20 cellular contexts compared by ENCODE assay signal in genomic region chr5:75522542-75522941, GRCh38.
"Had no signal": no experiment of that assay in that cellular context is flagged by ENCODE, and none has a peak within 500 bp of the region (broad histone marks: within the 10 kb centered on the region; RNA-seq: fewer than 3 reads in every experiment).

No MANE protein-coding gene starts in this region.

- FAIRE-seq: urothelium cell line had no signal

- H3K4me1 ChIP-seq: colonic mucosa had no signal

- H3K27ac ChIP-seq: body of pancreas, colonic mucosa, tibial nerve had no signal

- H3K4me3 ChIP-seq: body of pancreas, colonic mucosa, mucosa of descending colon, tibial nerve had no signal

- H3K9me3 ChIP-seq: body of pancreas, colonic mucosa had no signal

- DNase-seq: activated CD4-positive, alpha-beta memory T cell treated with anti-CD3 and anti-CD28 coated beads, Interleukin-2, amount 10 ng/mL, durations not matched to agents 7 days and 5 days; activated CD4-positive, alpha-beta T cell treated with anti-CD3 and anti-CD28 coated beads for 4 hours; activated effector memory CD4-positive, alpha-beta T cell treated with Interleukin-2 at 50 U/mL for 16 hours; activated naive CD4-positive, alpha-beta T cell treated with anti-CD3 and anti-CD28 coated beads, Interleukin-2, amount 10 ng/mL, durations not matched to agents 7 days and 5 days; activated T-cell treated with anti-CD3 and anti-CD28 coated beads, Interleukin-2, amount 50 U/mL, for 4 hours; amniotic stem cell; body of pancreas; central memory CD4-positive, alpha-beta T cell; colonic mucosa; endodermal cell; erythroblast; mucosa of descending colon; naive B cell; stimulated activated CD4-positive, alpha-beta T cell treated with anti-CD3 and anti-CD28 coated beads, Interleukin-12 subunit alpha, Interleukin-12 subunit beta, amount 100 ng/mL, for 4 hours; stimulated activated CD4-positive, alpha-beta T cell treated with anti-CD3 and anti-CD28 coated beads, Interleukin-1b, Interleukin-23, amount 100 ng/mL, for 48 hours; stimulated activated CD8-positive, alpha-beta memory T cell treated with anti-CD3 and anti-CD28 coated beads, Interleukin-4, amount 100 ng/mL, for 48 hours; stimulated activated naive CD4-positive, alpha-beta T cell treated with Interleukin-2 at 50 U/mL for 16 hours had no signal

- H3K27me3 ChIP-seq: body of pancreas, colonic mucosa, tibial nerve had no signal

- H3K36me3 ChIP-seq: colonic mucosa had no signal

- ATAC-seq: activated T-cell treated with anti-CD3 and anti-CD28 coated beads, Interleukin-2, amount 50 U/mL, for 4 hours; body of pancreas; mucosa of descending colon; WTC11 had no signal
